Comparison of ENCODE assay signal across 12 cellular contexts in the genomic region with DNA sequence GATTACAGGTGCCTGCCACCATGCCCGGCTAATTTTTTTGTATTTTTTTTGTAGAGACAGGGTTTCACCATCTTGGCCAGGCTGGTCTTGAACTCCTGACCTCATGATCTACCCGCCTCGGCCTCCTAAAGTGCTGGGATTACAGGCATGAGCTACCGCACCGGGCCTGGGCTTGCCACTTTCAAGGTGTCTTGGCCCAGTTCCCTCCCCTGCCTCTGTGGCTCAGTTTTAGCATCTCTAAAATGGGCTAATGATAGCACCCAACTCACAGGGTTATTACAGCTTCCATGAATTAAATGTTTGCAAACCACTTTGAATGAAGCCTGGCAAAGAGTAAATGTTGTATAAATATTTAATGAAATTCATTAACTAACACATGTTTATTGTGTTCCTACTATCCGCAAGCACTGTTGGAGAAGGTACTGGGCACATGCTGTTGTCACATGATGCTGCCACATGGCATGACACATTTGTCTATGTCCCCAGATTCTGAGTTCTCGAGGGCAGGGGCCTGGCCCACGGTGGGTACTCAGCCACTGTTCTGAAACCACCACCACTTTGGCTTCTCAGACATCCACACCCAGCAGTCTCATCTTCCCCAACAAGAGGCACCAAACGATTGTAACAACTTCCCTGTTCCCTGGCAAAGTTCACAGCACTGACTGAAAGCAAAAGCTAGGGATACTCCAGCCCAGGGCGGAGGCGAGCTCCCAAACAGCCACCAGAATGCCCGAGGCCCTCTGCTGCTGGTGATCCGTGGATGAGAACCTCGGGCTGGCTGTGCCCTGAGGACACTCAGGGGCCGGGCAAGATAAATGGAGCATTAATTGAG. TPM values are rescaled to one million over a fixed set of nuclear protein-coding genes. Genes with fewer than 3 reads are reported as not detected.
A peak's percentile ranks its signal among the peaks of the same experiment; 100 is the strongest.
DNase-seq lines count a peak whose midpoint lies in the region; ATAC-seq and TF ChIP-seq lines count a peak whose summit lies in the region.
"Had no signal": no experiment of that assay in that cellular context is flagged by ENCODE, and none has a peak within 500 bp of the region (broad histone marks: within the 10 kb centered on the region; RNA-seq: fewer than 3 reads in every experiment).

No MANE protein-coding gene starts in this region.

- H3K9me3 Mint-ChIP-seq in activated CD8-positive, alpha-beta T cell treated with anti-CD3 and anti-CD28 coated beads, Interleukin-2, amount 10 ng/mL, durations not matched to agents 7 days and 5 days (ENCODE audit: insufficient read depth) = no peaks in the 10 kb centered on the region

- no peak overlapping the region for H3K4me3 Mint-ChIP-seq in activated CD8-positive, alpha-beta T cell treated with anti-CD3 and anti-CD28 coated beads, Interleukin-2, amount 10 ng/mL, durations not matched to agents 7 days and 5 days

- POLR2A ChIA-PET in activated CD8-positive, alpha-beta T cell treated with anti-CD3 and anti-CD28 coated beads, Interleukin-2, amount 10 ng/mL, durations not matched to agents 7 days and 5 days (lab: Charles Lee) = interaction anchor here (1.4 to 4.3 kb wide), 2 partner anchors 19 to 35 kb away, joined by 3 to 28 read pairs; no protein-coding TSS in a partner anchor

- CTCF ChIA-PET in activated CD8-positive, alpha-beta T cell treated with anti-CD3 and anti-CD28 coated beads, Interleukin-2, amount 10 ng/mL, durations not matched to agents 7 days and 5 days (lab: Charles Lee) = interaction anchor here (1.4 kb wide), 1 partner anchor 40 kb away, joined by 3 read pairs; no protein-coding TSS in a partner anchor

- WGBS in smooth muscle cell (ENCODE audit: low lambda C conversion rate) = 78% methylated on average over 15 of the region's 15 CpGs

- H3K79me2 ChIP-seq in fibroblast of lung (ENCODE audit: control insufficient read depth, insufficient read depth, low read length) (peaks cover 84% of the 10 kb centered on the region), smooth muscle cell (ENCODE audit: low read depth) (peaks cover 98% of the 10 kb centered on the region)

- H3K27me3 ChIP-seq in fibroblast of lung (ENCODE audit: control insufficient read depth, insufficient read depth, low read length) (no peaks in the 10 kb centered on the region), smooth muscle cell (ENCODE audit: low read depth) (no peaks in the 10 kb centered on the region), uterus (no peaks in the 10 kb centered on the region)

- H3K4me3 ChIP-seq in fibroblast of lung (replicated peaks in 1 of 4; ENCODE audit: control extremely low read depth in 1 of 4, insufficient read depth in 1 of 4, low read depth in 3 of 4, low read length in 4 of 4) = no peak overlapping the region
- no peak overlapping the region for H3K4me3 ChIP-seq in smooth muscle cell
- H3K4me3 ChIP-seq in uterus = no peak overlapping the region

- no peaks in the 10 kb centered on the region for H3K27me3 Mint-ChIP-seq in activated CD8-positive, alpha-beta T cell treated with anti-CD3 and anti-CD28 coated beads, Interleukin-2, amount 10 ng/mL, durations not matched to agents 7 days and 5 days (ENCODE audit: low read depth)

- H3K9me3 ChIP-seq in fibroblast of lung (ENCODE audit: control insufficient read depth, insufficient read depth, low read depth, low read length) (no peaks in the 10 kb centered on the region), smooth muscle cell (replicated peaks; ENCODE audit: low read depth) (no peaks in the 10 kb centered on the region), uterus (no peaks in the 10 kb centered on the region)

- no peak for TF ChIP-seq POLR2A in uterus (IDR thresholded peaks at IDR 0.05)

- H3K36me3 ChIP-seq in fibroblast of lung (ENCODE audit: control insufficient read depth, insufficient read depth, low read length) (peaks cover 3% of the 10 kb centered on the region), smooth muscle cell (ENCODE audit: low read depth) (no peaks in the 10 kb centered on the region), uterus (no peaks in the 10 kb centered on the region)

- H3K4me2 ChIP-seq in fibroblast of lung (ENCODE audit: extremely low read depth, insufficient read depth, low read length) = no peak overlapping the region
- peak overlapping the region; percentile 8 for H3K4me2 ChIP-seq in smooth muscle cell

- H3K27ac ChIP-seq in fibroblast of lung (ENCODE audit: insufficient read depth, low read length) (peak overlapping the region; percentile 29), smooth muscle cell (ENCODE audit: low read depth) (peak overlapping the region; percentile 97), uterus (peak overlapping the region in 1 of 2 donors; percentile 18)

- H3K9ac ChIP-seq in fibroblast of lung (ENCODE audit: insufficient read depth, low read length) (no peak overlapping the region), smooth muscle cell (ENCODE audit: low read depth) (peak overlapping the region; percentile 33)

- H3K36me3 Mint-ChIP-seq in activated CD8-positive, alpha-beta T cell treated with anti-CD3 and anti-CD28 coated beads, Interleukin-2, amount 10 ng/mL, durations not matched to agents 7 days and 5 days (ENCODE audit: low read depth) = no peaks in the 10 kb centered on the region

- peak overlapping the region; percentile 13 for H3K27ac Mint-ChIP-seq in activated CD8-positive, alpha-beta T cell treated with anti-CD3 and anti-CD28 coated beads, Interleukin-2, amount 10 ng/mL, durations not matched to agents 7 days and 5 days

- peaks cover 61% of the 10 kb centered on the region for H3F3A ChIP-seq in smooth muscle cell (ENCODE audit: low read depth)

- DNase-seq in DMS79 (lab: John Stamatoyannopoulos, UW) = peak; percentile 31
- no peak for DNase-seq in activated CD8-positive, alpha-beta T cell treated with anti-CD3 and anti-CD28 coated beads, Interleukin-2, amount 10 ng/mL, durations not matched to agents 7 days and 5 days
- no peak for DNase-seq in fibroblast of lung (ENCODE audit: low read depth in 2 of 2)
- DNase-seq in smooth muscle cell (lab: John Stamatoyannopoulos, UW; ENCODE audit: unreplicated experiment) = no peak
- no peak for DNase-seq in uterus
- DNase-seq in kidney tubule cell (ENCODE audit: low spot score) = no peak
- DNase-seq: activated gamma-delta T cell, KBM-7, NCI-H526 treated with DMSO at 0.1 percent for 48 hours had no signal

- H3K4me1 ChIP-seq in fibroblast of lung (ENCODE audit: control insufficient read depth, extremely low read depth, insufficient read depth, low read length) (peaks cover 56% of the 10 kb centered on the region), smooth muscle cell (ENCODE audit: low read depth) (peaks cover 39% of the 10 kb centered on the region), uterus (peaks cover 9 to 47% of the 10 kb centered on the region in 2 donors)

- ATAC-seq in activated CD8-positive, alpha-beta T cell treated with anti-CD3 and anti-CD28 coated beads, Interleukin-2, amount 10 ng/mL, durations not matched to agents 7 days and 5 days = no peak
- ATAC-seq in HG02642 (IDR thresholded peaks at IDR 0.05; ENCODE audit: poor library complexity, unreplicated experiment) (no peak), HG03442 (IDR thresholded peaks at IDR 0.05; ENCODE audit: unreplicated experiment) (no peak)
- ATAC-seq: left lobe of liver had no signal

- TF ChIP-seq CTCF in fibroblast of lung (conservative IDR thresholded peaks at IDR 0.05 in 1 of 2, IDR thresholded peaks at IDR 0.05 in 1 of 2; ENCODE audit: low read depth in 1 of 2, low read length in 2 of 2) (no peak), smooth muscle cell (IDR thresholded peaks at IDR 0.05; ENCODE audit: borderline replicate concordance, insufficient read depth, poor library complexity, severe bottlenecking) (no peak), uterus (IDR thresholded peaks at IDR 0.05) (no peak)

- peaks cover 63% of the 10 kb centered on the region for H3K4me1 Mint-ChIP-seq in activated CD8-positive, alpha-beta T cell treated with anti-CD3 and anti-CD28 coated beads, Interleukin-2, amount 10 ng/mL, durations not matched to agents 7 days and 5 days (ENCODE audit: low read depth)

- H4K20me1 ChIP-seq in fibroblast of lung (ENCODE audit: control insufficient read depth, extremely low read depth, insufficient read depth, low read length) (no peaks in the 10 kb centered on the region), smooth muscle cell (ENCODE audit: low read depth) (peaks cover 48% of the 10 kb centered on the region)

- H2AFZ ChIP-seq in fibroblast of lung (ENCODE audit: low read length) (no peak overlapping the region), smooth muscle cell (ENCODE audit: low read depth) (no peak overlapping the region)

- intact Hi-C loops in uterus (cut with DNase I; ENCODE audit: low total_unique reads) = loop anchor here (5.0 kb wide), 1 partner anchor 34 kb away; no protein-coding TSS in a partner anchor

RNA-seq across cellular contexts. Expression of a gene that starts 9.7 kb away (rescaled TPM):
- total RNA-seq in activated CD8-positive, alpha-beta T cell treated with anti-CD3 and anti-CD28 coated beads, Interleukin-2, amount 10 ng/mL, durations not matched to agents 7 days and 5 days = 1 to 10 TPM; 7.2 to 8.2 TPM
- total RNA-seq in fibroblast of lung = 5.6 and 5.8 TPM in 2 replicates
- 7.3 and 10.4 TPM in 2 replicates for polyA plus RNA-seq in fibroblast of lung
- 7.1 and 8.5 TPM in 2 replicates for polyA plus RNA-seq in fibroblast of lung (2012)
- polyA minus RNA-seq in fibroblast of lung (ENCODE audit: low replicate concordance) = 18.6 and 27.1 TPM in 2 replicates
- 19.1 and 28.0 TPM in 2 replicates for total RNA-seq in smooth muscle cell
- 3.7 and 5.7 TPM in 2 replicates for polyA plus RNA-seq in smooth muscle cell
- 10 to 100 TPM in 1 of 4 donors, 1 to 10 TPM in 3; 4.1 to 19.4 (median 7.3) TPM for total RNA-seq in uterus

RNA-seq across cellular contexts. Expression of a gene that starts 44.4 kb away (rescaled TPM):
- 1 to 10 TPM; 4.2 to 4.3 TPM for total RNA-seq in activated CD8-positive, alpha-beta T cell treated with anti-CD3 and anti-CD28 coated beads, Interleukin-2, amount 10 ng/mL, durations not matched to agents 7 days and 5 days
- 6.9 and 11.9 TPM in 2 replicates for total RNA-seq in fibroblast of lung
- polyA plus RNA-seq in fibroblast of lung = 6.9 and 8.3 TPM in 2 replicates
- polyA plus RNA-seq in fibroblast of lung (2012) = 11.6 and 12.9 TPM in 2 replicates
- 19.6 and 20.0 TPM in 2 replicates for polyA minus RNA-seq in fibroblast of lung (ENCODE audit: low replicate concordance)
- 4.6 and 4.8 TPM in 2 replicates for total RNA-seq in smooth muscle cell
- 6.3 and 7.2 TPM in 2 replicates for polyA plus RNA-seq in smooth muscle cell
- 10 to 100 TPM in 2 of 4 donors, 1 to 10 TPM in 2; 2.6 to 18.5 (median 10.3) TPM for total RNA-seq in uterus
